In the genomic region with DNA sequence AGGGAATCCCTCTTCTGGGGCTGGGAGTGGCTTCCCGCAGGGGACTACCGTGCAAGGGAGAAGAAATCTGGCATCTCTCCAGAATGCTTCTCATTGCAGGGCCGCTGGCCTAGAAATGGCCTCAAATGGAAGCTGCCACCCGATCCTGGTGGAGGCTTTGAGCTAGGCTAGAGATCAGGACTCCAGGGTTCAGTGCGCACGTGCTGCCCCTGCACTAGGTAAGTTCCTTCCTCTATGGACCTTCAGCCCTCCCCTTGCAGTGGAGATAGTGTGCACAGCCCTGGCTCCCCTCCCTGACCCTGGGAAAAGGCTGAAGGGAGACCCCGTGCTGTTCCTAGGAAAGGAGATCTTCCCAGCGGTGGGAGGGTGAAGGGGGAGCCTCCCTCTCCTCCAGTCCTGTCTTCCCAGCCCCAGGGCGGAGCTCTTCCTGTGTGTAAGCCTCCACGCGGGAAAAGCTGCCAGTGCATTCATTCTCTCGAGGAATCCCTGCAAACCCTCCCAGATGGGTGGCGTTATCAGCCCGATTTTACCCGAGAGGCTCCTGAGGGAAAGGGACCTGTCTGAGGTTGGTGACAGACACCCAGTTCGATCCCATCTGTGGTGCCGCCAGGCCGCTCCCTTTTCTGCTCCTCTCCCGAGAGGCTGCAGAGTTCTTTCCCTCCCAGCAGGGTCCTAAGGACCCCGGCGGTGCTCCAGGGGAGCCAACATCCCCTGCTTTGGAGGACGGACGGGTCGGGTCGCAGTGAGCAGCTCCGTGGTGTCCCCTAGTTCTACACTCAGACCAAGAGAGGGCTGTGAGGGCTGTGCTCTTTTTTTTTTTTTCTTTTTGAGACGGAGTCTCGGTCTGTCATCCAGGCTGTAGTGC, we compare ENCODE assay signal across 8 cellular contexts. TPM values are rescaled to one million over a fixed set of nuclear protein-coding genes. Genes with fewer than 3 reads are reported as not detected.
DNase-seq lines count a peak whose midpoint lies in the region; ATAC-seq and TF ChIP-seq lines count a peak whose summit lies in the region.

No MANE protein-coding gene starts in this region.

- H3F3A ChIP-seq in DOHH2 (ENCODE audit: control insufficient read depth, insufficient read depth): no peaks in the 10 kb centered on the region

- no peaks in the 10 kb centered on the region for H3K9me2 ChIP-seq in DOHH2 (replicated peaks; ENCODE audit: control insufficient read depth, low read length)

- H4K20me1 ChIP-seq in DOHH2 (ENCODE audit: control insufficient read depth, insufficient read depth, low read depth, low read length): no peaks in the 10 kb centered on the region

- no peak overlapping the region for H3K9ac ChIP-seq in mucosa of rectum (ENCODE audit: low read depth in 1 of 2, low read length in 2 of 2)

- intact Hi-C loops in body of pancreas (cut with DNase I): no loop called here

- peaks cover 34% of the 10 kb centered on the region for H3K27me3 ChIP-seq in DOHH2 (ENCODE audit: control insufficient read depth, low read length)
- no peaks in the 10 kb centered on the region for H3K27me3 ChIP-seq in body of pancreas
- peaks cover 24 to 28% of the 10 kb centered on the region in 2 donors for H3K27me3 ChIP-seq in mucosa of rectum (ENCODE audit: control insufficient read depth in 2 of 2, insufficient read depth in 2 of 2, low read length in 2 of 2)

- H3K9me3 ChIP-seq in DOHH2 (ENCODE audit: control insufficient read depth, insufficient read depth, low read length) (no peaks in the 10 kb centered on the region), body of pancreas (no peaks in the 10 kb centered on the region), mucosa of rectum (ENCODE audit: control insufficient read depth in 2 of 2, low read length in 2 of 2) (no peaks in the 10 kb centered on the region)

- no peaks in the 10 kb centered on the region for H3K36me3 ChIP-seq in DOHH2 (ENCODE audit: control insufficient read depth, low read length)
- no peaks in the 10 kb centered on the region for H3K36me3 ChIP-seq in body of pancreas (replicated peaks in 1 of 2; ENCODE audit: insufficient read depth in 1 of 2, low read depth in 2 of 2)
- no peaks in the 10 kb centered on the region for H3K36me3 ChIP-seq in mucosa of rectum (ENCODE audit: control insufficient read depth in 2 of 2, insufficient read depth in 2 of 2, low read length in 2 of 2)

- H3K4me1 ChIP-seq in DOHH2 (ENCODE audit: control insufficient read depth, low read length) (peaks cover 32% of the 10 kb centered on the region), body of pancreas (peaks cover 21% of the 10 kb centered on the region), mucosa of rectum (ENCODE audit: control insufficient read depth in 2 of 2, insufficient read depth in 2 of 2, low read length in 2 of 2) (peaks cover 12 to 14% of the 10 kb centered on the region in 2 donors)

- TF ChIP-seq CTCF in DOHH2 (IDR thresholded peaks at IDR 0.05; ENCODE audit: low read depth, low read length, poor library complexity, severe bottlenecking) (no peak), body of pancreas (IDR thresholded peaks at IDR 0.05) (no peak)

- peak overlapping the region; percentile 72 for H3K4me2 ChIP-seq in DOHH2 (ENCODE audit: low read length)

- H3K79me2 ChIP-seq in DOHH2 (ENCODE audit: control insufficient read depth, low read length): no peaks in the 10 kb centered on the region

- DNase-seq in NCI-H1694 treated with DMSO at 0.1 percent for 48 hours (lab: John Stamatoyannopoulos, UW): peak; percentile 48
- DNase-seq in body of pancreas: peak in 2 of 4 donors; percentile 14 to 22
- DNase-seq in midbrain (lab: John Stamatoyannopoulos, UW): no peak
- DNase-seq in COLO829 (ENCODE audit: low spot score): no peak

- H3K27ac ChIP-seq in DOHH2 (ENCODE audit: low read depth, low read length) (no peak overlapping the region), body of pancreas (no peak overlapping the region), mucosa of rectum (ENCODE audit: low read depth in 2 of 2, low read length in 2 of 2) (no peak overlapping the region)

- no peak for TF ChIP-seq POLR2A in body of pancreas (IDR thresholded peaks at IDR 0.05)

- peak overlapping the region; percentile 73; the same call in 1 of the 2 replicates for H3K4me3 ChIP-seq in DOHH2 (ENCODE audit: low read length)
- H3K4me3 ChIP-seq in body of pancreas: peak overlapping the region; percentile 81 to 99
- peak overlapping the region; percentile 33 to 48 for H3K4me3 ChIP-seq in mucosa of rectum (ENCODE audit: low read length in 2 of 2)

- ATAC-seq in body of pancreas (no peak), HG02884 (IDR thresholded peaks at IDR 0.05; ENCODE audit: unreplicated experiment) (no peak)
- no peak for ATAC-seq in activated CD4-positive, CD25-positive, alpha-beta regulatory T cell treated with anti-CD3 and anti-CD28 coated beads, Interleukin-2, amount 50 U/mL, for 24 hours

- 11 to 12% methylated on average over 20 to 28 of the region's 28 CpGs for WGBS in body of pancreas, 2 donors

RNA-seq across cellular contexts. Expression of a gene that starts 1.4 kb away (rescaled TPM):
- total RNA-seq in body of pancreas: 10 to 100 TPM; 28.0 to 42.0 TPM

RNA-seq across cellular contexts. Expression of a gene that starts 36.5 kb away (rescaled TPM):
- 10 to 100 TPM; 14.3 to 23.4 TPM for total RNA-seq in body of pancreas

RNA-seq across cellular contexts. Expression of a gene that starts 48.1 kb away (rescaled TPM):
- 10 to 100 TPM; 15.6 to 23.4 TPM for total RNA-seq in body of pancreas
